Comparison of ENCODE assay signal across 5 cellular contexts in genomic region chr4:167171928-167172327, GRCh38.
"Had no signal": no experiment of that assay in that cellular context is flagged by ENCODE, and none has a peak within 500 bp of the region (broad histone marks: within the 10 kb centered on the region; RNA-seq: fewer than 3 reads in every experiment).

No MANE protein-coding gene starts in this region.

- H3K4me3 Mint-ChIP-seq: GM23338, H9 had no signal

- DNase-seq: H9, HCEC 1CT, IMR-90 had no signal

- H3K27ac Mint-ChIP-seq: GM23338, H9 had no signal

- H3K9me3 Mint-ChIP-seq: GM23338, H9 had no signal

- ATAC-seq: GM23338, K562 had no signal
